8 cellular contexts compared by ENCODE assay signal in the genomic region with DNA sequence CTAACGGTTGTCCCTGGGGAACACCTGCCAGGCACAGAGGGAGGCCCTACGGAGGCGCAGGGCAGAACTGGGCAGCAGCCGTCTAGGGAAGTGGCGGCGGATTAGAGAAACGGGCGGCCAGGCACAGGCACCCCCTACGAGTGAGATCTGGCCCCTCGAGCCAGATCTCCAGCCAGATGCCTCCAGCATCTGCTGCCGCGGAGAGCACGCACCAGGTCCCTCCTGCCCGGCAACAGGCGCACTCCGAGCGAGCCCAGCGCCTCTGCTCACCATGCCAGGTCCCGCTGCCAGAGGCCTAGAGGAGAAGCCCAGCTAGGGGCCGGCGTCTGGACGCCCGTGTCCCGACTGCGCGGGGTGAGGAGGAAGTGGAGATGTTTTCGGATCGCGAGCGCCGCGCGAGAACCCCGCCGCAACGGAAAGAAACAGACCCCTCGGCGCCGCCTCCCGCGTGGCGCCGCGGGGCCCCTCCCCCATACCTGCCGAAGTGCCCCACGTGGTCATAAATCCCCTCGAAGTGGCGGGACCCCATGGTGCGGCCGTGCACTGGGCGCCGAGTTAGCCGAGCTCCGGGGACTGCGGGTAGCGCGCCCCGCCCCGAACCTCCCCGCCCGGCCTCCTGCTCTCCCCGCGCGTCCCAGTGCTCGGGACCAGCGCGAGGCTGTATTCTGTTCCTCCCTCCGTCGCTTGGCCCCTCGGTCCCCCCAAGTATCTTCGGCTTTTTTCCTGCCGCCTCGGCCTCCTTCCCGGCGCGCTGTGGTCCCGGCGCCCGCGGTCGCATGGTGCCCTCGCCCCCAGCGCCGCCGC. TPM values are rescaled to one million over a fixed set of nuclear protein-coding genes. Genes with fewer than 3 reads are reported as not detected.
DNase-seq lines count a peak whose midpoint lies in the region; ATAC-seq, FAIRE-seq and TF ChIP-seq lines count a peak whose summit lies in the region.

A gene with protein sequence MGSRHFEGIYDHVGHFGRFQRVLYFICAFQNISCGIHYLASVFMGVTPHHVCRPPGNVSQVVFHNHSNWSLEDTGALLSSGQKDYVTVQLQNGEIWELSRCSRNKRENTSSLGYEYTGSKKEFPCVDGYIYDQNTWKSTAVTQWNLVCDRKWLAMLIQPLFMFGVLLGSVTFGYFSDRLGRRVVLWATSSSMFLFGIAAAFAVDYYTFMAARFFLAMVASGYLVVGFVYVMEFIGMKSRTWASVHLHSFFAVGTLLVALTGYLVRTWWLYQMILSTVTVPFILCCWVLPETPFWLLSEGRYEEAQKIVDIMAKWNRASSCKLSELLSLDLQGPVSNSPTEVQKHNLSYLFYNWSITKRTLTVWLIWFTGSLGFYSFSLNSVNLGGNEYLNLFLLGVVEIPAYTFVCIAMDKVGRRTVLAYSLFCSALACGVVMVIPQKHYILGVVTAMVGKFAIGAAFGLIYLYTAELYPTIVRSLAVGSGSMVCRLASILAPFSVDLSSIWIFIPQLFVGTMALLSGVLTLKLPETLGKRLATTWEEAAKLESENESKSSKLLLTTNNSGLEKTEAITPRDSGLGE (minus strand): TSS at position 568 of the 804 bp plus-strand sequence. CDS start 39 bp downstream, at position 529.

- no peak within 1 kb of the TSS for H2AK5ac ChIP-seq in mesendoderm (ENCODE audit: low read length)

- TF ChIP-seq POLR2A in right lobe of liver (IDR thresholded peaks at IDR 0.05) (no peak), HepG2 (IDR thresholded peaks at IDR 0.05; ENCODE audit: insufficient read depth in 1 of 2, low read depth in 2 of 2, low read length in 2 of 2) (no peak), body of pancreas (IDR thresholded peaks at IDR 0.05) (no peak)

- H3K79me2 ChIP-seq in HepG2 (ENCODE audit: insufficient read depth, low read length), result no peaks in the 10 kb centered on the region
- no peaks in the 10 kb centered on the region for H3K79me2 ChIP-seq in mesendoderm (ENCODE audit: control insufficient read depth, insufficient read depth, low read length)

- no peaks in the 10 kb centered on the region for H3K27me3 ChIP-seq in right lobe of liver
- peaks cover 1 to 6% of the 10 kb centered on the region in 2 experiments; a peak in 2 of 5 replicates for H3K27me3 ChIP-seq in HepG2 (ENCODE audit: control insufficient read depth in 1 of 2, insufficient read depth in 2 of 2, low read length in 2 of 2)
- H3K27me3 ChIP-seq in body of pancreas, result no peaks in the 10 kb centered on the region
- H3K27me3 ChIP-seq in mesendoderm (ENCODE audit: insufficient read depth, low read length, poor library complexity), result no peaks in the 10 kb centered on the region

- no peak within 1 kb of the TSS for H4K8ac ChIP-seq in mesendoderm (ENCODE audit: low read depth, low read length)

- TF ChIP-seq EP300 in HepG2 (IDR thresholded peaks at IDR 0.05; ENCODE audit: low read depth in 2 of 2, low read length in 2 of 2), result no peak
- TF ChIP-seq EP300 in HepG2 (CRISPR knock-in tag; IDR thresholded peaks at IDR 0.05; ENCODE audit: borderline replicate concordance), result no peak

- intact Hi-C loops in right lobe of liver (cut with DNase I), result no loop called here
- intact Hi-C loops in HepG2 (cut with micrococcal nuclease; ENCODE audit: unreplicated experiment), result no loop called here
- intact Hi-C loops in body of pancreas (cut with DNase I), result no loop called here

- ATAC-seq in right lobe of liver (peak in 3 of 4 donors; percentile 11 to 44 (median 43)), HepG2 (no peak), body of pancreas (no peak), GM18520 (IDR thresholded peaks at IDR 0.05; ENCODE audit: unreplicated experiment) (no peak), HG02973 (IDR thresholded peaks at IDR 0.05; ENCODE audit: unreplicated experiment) (no peak)

- H2BK15ac ChIP-seq in mesendoderm (replicated peaks; ENCODE audit: low read depth), result no peak within 1 kb of the TSS

- DNase-seq in right lobe of liver (peak in 2 of 3 donors; percentile 22 to 60), HepG2 (ENCODE audit: low spot score) (no peak), body of pancreas (peak in 3 of 4 donors; percentile 9 to 23 (median 11)), left kidney (ENCODE audit: low read depth, low spot score) (peak; percentile 76), mesendoderm (no peak)
- no peak for DNase-seq in activated effector memory CD4-positive, alpha-beta T cell treated with anti-CD3 and anti-CD28 coated beads, Interleukin-2, amount 50 U/mL, for 16 hours

- CTCF ChIA-PET in HepG2 (lab: Yijun Ruan, JAX; ENCODE audit: low intra/inter-chr PET ratio, low total read pairs), result no interaction called here

- H3K23ac ChIP-seq in mesendoderm (ENCODE audit: low read length), result no peak within 1 kb of the TSS

- H3K4me2 ChIP-seq in HepG2 (ENCODE audit: low read depth, low read length) (no peak within 1 kb of the TSS), mesendoderm (ENCODE audit: low read length) (no peak within 1 kb of the TSS)

- no peak within 1 kb of the TSS for H2BK5ac ChIP-seq in mesendoderm (ENCODE audit: low read length)

- H3K56ac ChIP-seq in mesendoderm (ENCODE audit: low read length), result no peak within 1 kb of the TSS

- POLR2A ChIA-PET in HepG2 (lab: Yijun Ruan, JAX), result no interaction called here

- H3K4me3 ChIP-seq in right lobe of liver, result peak within 1 kb of the TSS in 1 of 3 donors; percentile 19
- H3K4me3 ChIP-seq in HepG2 (replicated peaks in 1 of 3; ENCODE audit: insufficient read depth in 1 of 3, low read depth in 2 of 3, low read length in 3 of 3), result no peak within 1 kb of the TSS
- no peak within 1 kb of the TSS for H3K4me3 ChIP-seq in body of pancreas
- H3K4me3 ChIP-seq in mesendoderm (ENCODE audit: low read length), result no peak within 1 kb of the TSS

- in situ Hi-C loops in HepG2 (cut with HindIII; ENCODE audit: extremely low pct_ligation_motif_present, low pct_unique_long_range_greater_than_20kb), result no loop called here

- H3K36me3 ChIP-seq in right lobe of liver, result no peaks in the 10 kb centered on the region
- no peaks in the 10 kb centered on the region for H3K36me3 ChIP-seq in HepG2 (replicated peaks in 1 of 2; ENCODE audit: control insufficient read depth in 1 of 2, insufficient read depth in 2 of 2, low read length in 2 of 2)
- no peaks in the 10 kb centered on the region for H3K36me3 ChIP-seq in body of pancreas (replicated peaks in 1 of 2; ENCODE audit: insufficient read depth in 1 of 2, low read depth in 2 of 2)
- H3K36me3 ChIP-seq in mesendoderm (ENCODE audit: control insufficient read depth, insufficient read depth, low read length), result no peaks in the 10 kb centered on the region

- H3K4me1 ChIP-seq in right lobe of liver (no peaks in the 10 kb centered on the region), HepG2 (ENCODE audit: insufficient read depth, low read length) (no peaks in the 10 kb centered on the region), body of pancreas (no peaks in the 10 kb centered on the region), mesendoderm (ENCODE audit: control insufficient read depth, low read depth, low read length) (no peaks in the 10 kb centered on the region)

- no peak within 1 kb of the TSS for H4K5ac ChIP-seq in mesendoderm (ENCODE audit: low read length)

- TF ChIP-seq RAD21 in HepG2 (CRISPR knock-in tag; IDR thresholded peaks at IDR 0.05), result no peak

- no peak within 1 kb of the TSS for H3K9ac ChIP-seq in HepG2 (ENCODE audit: insufficient read depth, low read depth, low read length)
- no peak within 1 kb of the TSS for H3K9ac ChIP-seq in mesendoderm (ENCODE audit: low read length)

- no peaks in the 10 kb centered on the region for H4K20me1 ChIP-seq in HepG2 (ENCODE audit: insufficient read depth, low read length)

- H2BK120ac ChIP-seq in mesendoderm (ENCODE audit: low read depth, low read length), result no peak within 1 kb of the TSS

- TF ChIP-seq CTCF in right lobe of liver (IDR thresholded peaks at IDR 0.05) (no peak), HepG2 (CRISPR knock-in tag; IDR thresholded peaks at IDR 0.05) (no peak), body of pancreas (IDR thresholded peaks at IDR 0.05) (no peak)

- H3K9me3 ChIP-seq in right lobe of liver, result no peaks in the 10 kb centered on the region
- no peaks in the 10 kb centered on the region for H3K9me3 ChIP-seq in HepG2 (ENCODE audit: low read length)
- no peaks in the 10 kb centered on the region for H3K9me3 ChIP-seq in body of pancreas

- no peak within 1 kb of the TSS for H3K27ac ChIP-seq in right lobe of liver
- no peak within 1 kb of the TSS for H3K27ac ChIP-seq in HepG2 (ENCODE audit: extremely low read length, insufficient read depth, low read length)
- H3K27ac ChIP-seq in body of pancreas, result peak within 1 kb of the TSS in 1 of 4 donors; percentile 49
- H3K27ac ChIP-seq in mesendoderm (ENCODE audit: low read depth, low read length), result no peak within 1 kb of the TSS

- H3K79me1 ChIP-seq in mesendoderm (ENCODE audit: low read length), result no peaks in the 10 kb centered on the region

- H3K4ac ChIP-seq in mesendoderm (ENCODE audit: low read depth, low read length), result no peak within 1 kb of the TSS

- H2AFZ ChIP-seq in HepG2 (ENCODE audit: low read length), result no peak within 1 kb of the TSS

- 24% methylated on average over 23 of the region's 85 CpGs for WGBS in right lobe of liver (ENCODE audit: insufficient coverage, low coverage, low lambda C conversion rate, missing lambda C conversion rate)
- WGBS in HepG2 (ENCODE audit: low lambda C conversion rate), result 84% methylated on average over 61 of the region's 85 CpGs
- 4 to 7% methylated on average over 35 to 80 of the region's 85 CpGs for WGBS in body of pancreas, 2 donors
- WGBS in mesendoderm (ENCODE audit: extremely low coverage, insufficient coverage, low lambda C conversion rate), result no CpG with 5 or more reads among the region's 85 CpGs

- FAIRE-seq in HepG2 (lab: Jason Lieb, UNC), result no peak

- no TSS peak for BruUV-seq in HepG2 (replicated peaks; lab: Mats Ljungman, UMichigan)

- H3K18ac ChIP-seq in mesendoderm (ENCODE audit: low read length), result no peak within 1 kb of the TSS

RNA-seq across cellular contexts. Expression of the gene that starts here (rescaled TPM):
- total RNA-seq in right lobe of liver, result under 1 TPM in 3 of 6 experiments, not detected in 3; 0.11 to 0.44 (median 0.31) TPM
- total RNA-seq in HepG2 (2016; rRNA removed; fragmentation: Illumina TruSeq; extraction: Trizol), result not detected in 2 replicates
- not detected in 2 replicates for total RNA-seq in HepG2 (2016; cell fraction: cytosol; rRNA removed; fragmentation: Illumina TruSeq; extraction: Trizol; ENCODE audit: low read depth)
- total RNA-seq in HepG2 (2016; cell fraction: insoluble cytoplasmic fraction; rRNA removed; fragmentation: Illumina TruSeq; extraction: Trizol), result not detected in 2 replicates
- not detected in 2 replicates for total RNA-seq in HepG2 (2016; cell fraction: membrane; rRNA removed; fragmentation: Illumina TruSeq; extraction: Trizol)
- not detected in 2 replicates for total RNA-seq in HepG2 (2016; cell fraction: nucleus; rRNA removed; fragmentation: Illumina TruSeq; extraction: Trizol)
- polyA plus RNA-seq in HepG2 (2011; rRNA removed), result 0.04 and 0.16 TPM in 2 replicates
- polyA plus RNA-seq in HepG2 (2011; cell fraction: cytosol; rRNA removed), result 0.12 TPM in 2 replicates
- 0.16 and 0.26 TPM in 2 replicates for polyA plus RNA-seq in HepG2 (2011; cell fraction: nucleus; rRNA removed)
- polyA plus RNA-seq in HepG2 (2012), result 0.32 and 0.34 TPM in 2 replicates
- not detected in 2 replicates for polyA plus RNA-seq in HepG2 (2016; cell fraction: cytosol; fragmentation: Illumina TruSeq; extraction: Trizol; ENCODE audit: low read depth)
- polyA plus RNA-seq in HepG2 (2016; cell fraction: insoluble cytoplasmic fraction; fragmentation: Illumina TruSeq; extraction: Trizol; ENCODE audit: low read depth), result not detected in 2 replicates
- polyA plus RNA-seq in HepG2 (2016; cell fraction: membrane; fragmentation: Illumina TruSeq; extraction: Trizol; ENCODE audit: low read depth), result not detected in 2 replicates
- polyA plus RNA-seq in HepG2 (2016; cell fraction: nucleus; fragmentation: Illumina TruSeq; extraction: Trizol; ENCODE audit: insufficient read depth, low read depth), result not detected in 2 replicates
- polyA minus RNA-seq in HepG2 (2011; rRNA and poly(A)+ RNA removed; ENCODE audit: low replicate concordance), result 0.26 TPM in 1 of 2 replicates, not detected in the other
- polyA minus RNA-seq in HepG2 (2011; cell fraction: cytosol; rRNA and poly(A)+ RNA removed), result not detected in 2 replicates
- polyA minus RNA-seq in HepG2 (2011; cell fraction: nucleus; rRNA and poly(A)+ RNA removed), result not detected in 2 replicates
- not detected for total RNA-seq in body of pancreas
- not detected for polyA plus RNA-seq in mesendoderm (2013, experiment 1 of 2)
- not detected for polyA plus RNA-seq in mesendoderm (2013, experiment 2 of 2)

Comparison
In these comparisons a context has a peak if more than half of its experiments do, and no peak if none do; other contexts are left out.
1. Peak in DNase-seq and ATAC-seq in right lobe of liver; RNA of the gene not detected or under 1 TPM.
2. Peak in DNase-seq in body of pancreas; RNA of the gene not detected or under 1 TPM.